In genomic region chr1:174204697-174205308, GRCh38 we compare ENCODE assay signal across 13 cellular contexts. TPM values are rescaled to one million over a fixed set of nuclear protein-coding genes. Genes with fewer than 3 reads are reported as not detected.
DNase-seq lines count a peak whose midpoint lies in the region; ATAC-seq lines count a peak whose summit lies in the region.
"Had no signal": no experiment of that assay in that cellular context is flagged by ENCODE, and none has a peak within 500 bp of the region (broad histone marks: within the 10 kb centered on the region; RNA-seq: fewer than 3 reads in every experiment).

No MANE protein-coding gene starts in this region.

- no peak overlapping the region for H3K4me3 Mint-ChIP-seq in activated naive CD8-positive, alpha-beta T cell treated with anti-CD3 and anti-CD28 coated beads for 36 hours
- H3K4me3 Mint-ChIP-seq: brain had no signal

- no peaks in the 10 kb centered on the region for H3K27me3 Mint-ChIP-seq in activated naive CD8-positive, alpha-beta T cell treated with anti-CD3 and anti-CD28 coated beads for 36 hours

- peaks cover 29% of the 10 kb centered on the region for H3K36me3 Mint-ChIP-seq in activated naive CD8-positive, alpha-beta T cell treated with anti-CD3 and anti-CD28 coated beads for 36 hours

- ATAC-seq in GM21447 (IDR thresholded peaks at IDR 0.05; ENCODE audit: unreplicated experiment): no peak

- peak overlapping the region; percentile 49 for H3K27ac Mint-ChIP-seq in activated naive CD8-positive, alpha-beta T cell treated with anti-CD3 and anti-CD28 coated beads for 36 hours
- H3K27ac Mint-ChIP-seq: brain had no signal

- peaks cover 12% of the 10 kb centered on the region for H3K9me3 Mint-ChIP-seq in activated naive CD8-positive, alpha-beta T cell treated with anti-CD3 and anti-CD28 coated beads for 36 hours

- H3K4me1 Mint-ChIP-seq in activated naive CD8-positive, alpha-beta T cell treated with anti-CD3 and anti-CD28 coated beads for 36 hours: peaks cover 43% of the 10 kb centered on the region
- H3K4me1 Mint-ChIP-seq: brain had no signal

- peak; percentile 14 for DNase-seq in stimulated activated naive CD4-positive, alpha-beta T cell treated with Interleukin-2 at 50 U/mL for 16 hours (lab: John Stamatoyannopoulos, UW)
- DNase-seq in stimulated activated naive CD4-positive, alpha-beta T cell (lab: John Stamatoyannopoulos, UW): no peak
- DNase-seq in NCI-H146 (lab: John Stamatoyannopoulos, UW) (peak; percentile 20), cortex of kidney (lab: John Stamatoyannopoulos, UW) (no peak), GM19240 (ENCODE audit: insufficient read length, low spot score) (no peak), NCI-H69 (lab: John Stamatoyannopoulos, UW) (no peak)
- no peak for DNase-seq in activated naive CD8-positive, alpha-beta T cell treated with anti-CD3 and anti-CD28 coated beads for 36 hours
- DNase-seq: activated CD4-positive, CD25-positive, alpha-beta regulatory T cell; foreskin fibroblast; HCEC 1CT; NCI-H774 had no signal

RNA-seq across cellular contexts. Expression of gene RABGAP1L, which starts 45.5 kb away (rescaled TPM):
- total RNA-seq in activated naive CD8-positive, alpha-beta T cell treated with anti-CD3 and anti-CD28 coated beads for 36 hours: 10 to 100 TPM; 20.2 to 22.6 TPM

Comparison
In these comparisons a context has a peak if more than half of its experiments do, and no peak if none do; other contexts are left out.
1. DNase-seq: peak in stimulated activated naive CD4-positive, alpha-beta T cell treated with Interleukin-2 at 50 U/mL for 16 hours (single experiment) and NCI-H146 (single experiment); none in stimulated activated naive CD4-positive, alpha-beta T cell (0 of 6), activated naive CD8-positive, alpha-beta T cell treated with anti-CD3 and anti-CD28 coated beads for 36 hours (single experiment), cortex of kidney (single experiment), GM19240 (single experiment) and NCI-H69 (single experiment).